9 cellular contexts compared by ENCODE assay signal in the genomic region with DNA sequence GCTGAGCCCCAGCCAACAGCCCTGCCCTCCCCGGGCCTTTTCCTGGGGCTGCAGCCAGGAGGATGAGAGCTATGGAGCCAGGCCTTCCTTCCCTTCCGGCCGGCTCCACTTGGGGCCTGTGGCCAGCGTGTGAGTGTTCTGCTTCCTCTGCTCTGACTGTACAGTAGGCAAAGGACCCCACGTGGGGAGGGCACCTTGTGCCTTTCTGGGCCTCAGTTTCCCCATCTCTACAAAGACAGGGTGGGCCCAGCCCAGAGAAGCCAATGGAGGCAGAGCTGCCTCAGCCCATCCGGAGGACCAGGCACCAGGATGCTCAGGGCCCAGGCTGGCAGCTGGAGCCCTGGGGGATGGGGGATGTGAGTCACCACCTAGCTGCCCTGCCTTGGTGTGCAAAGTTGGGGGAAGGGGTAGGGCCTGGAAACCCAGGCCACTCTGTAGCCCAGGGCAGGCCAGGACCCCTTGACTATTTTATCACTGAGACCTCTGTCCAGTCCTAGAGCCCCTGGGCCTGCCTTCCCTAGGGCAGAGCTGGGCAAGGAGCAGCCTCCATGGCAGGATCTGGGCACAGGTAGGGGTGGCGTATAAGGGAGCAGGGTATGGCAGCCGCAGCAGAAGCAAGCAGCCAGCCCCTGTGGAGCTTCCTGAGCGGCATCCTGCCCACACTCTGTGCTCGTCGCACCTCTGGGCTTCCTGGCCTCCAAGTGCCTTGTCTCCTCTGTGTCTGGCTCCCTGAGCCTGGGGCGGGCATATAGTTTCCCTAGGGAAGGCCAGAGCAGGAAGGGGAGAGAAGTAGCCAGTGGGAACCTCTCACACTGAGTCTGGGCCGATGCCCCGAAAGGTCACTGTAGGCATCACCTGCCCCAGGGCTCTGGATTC. TPM values are rescaled to one million over a fixed set of nuclear protein-coding genes. Genes with fewer than 3 reads are reported as not detected.
DNase-seq lines count a peak whose midpoint lies in the region; ATAC-seq and TF ChIP-seq lines count a peak whose summit lies in the region.
"Had no signal": no experiment of that assay in that cellular context is flagged by ENCODE, and none has a peak within 500 bp of the region (broad histone marks: within the 10 kb centered on the region; RNA-seq: fewer than 3 reads in every experiment).

No MANE protein-coding gene starts in this region.

- DNase-seq in CD4-positive, CD25-positive, alpha-beta regulatory T cell: peak; percentile 22 to 79 (median 48)
- DNase-seq in activated B cell treated with CpG ODN at 0.5 μM for 24 hours (no peak), posterior vena cava (ENCODE audit: low spot score) (peak; percentile 86), putamen (ENCODE audit: low spot score) (no peak), NCI-H82 treated with DMSO at 0.1 percent for 48 hours (lab: John Stamatoyannopoulos, UW; ENCODE audit: unreplicated experiment) (no peak), DMS114 treated with DMSO at 0.1 percent for 48 hours (lab: John Stamatoyannopoulos, UW; ENCODE audit: unreplicated experiment) (no peak)

- H3K27me3 ChIP-seq in CD4-positive, CD25-positive, alpha-beta regulatory T cell (ENCODE audit: control insufficient read depth, insufficient read depth, low read length): no peaks in the 10 kb centered on the region

- no peak for TF ChIP-seq CTCF in activated B cell treated with CpG ODN at 0.5 μM for 24 hours (IDR thresholded peaks at IDR 0.05)

- H3K27ac Mint-ChIP-seq in CD4-positive, CD25-positive, alpha-beta regulatory T cell: peak overlapping the region; percentile 89 to 93 (median 90)
- H3K27ac Mint-ChIP-seq in activated B cell treated with CpG ODN at 0.5 μM for 24 hours: no peak overlapping the region
- H3K27ac Mint-ChIP-seq in dendritic cell treated with granulocyte-macrophage colony-stimulating factor and Interleukin-4, amounts not matched to agents 40 ng/mL and 50 ng/mL, for 4 days: peak overlapping the region; percentile 92

- H3K27me3 Mint-ChIP-seq in CD4-positive, CD25-positive, alpha-beta regulatory T cell: no peaks in the 10 kb centered on the region
- no peaks in the 10 kb centered on the region for H3K27me3 Mint-ChIP-seq in activated B cell treated with CpG ODN at 0.5 μM for 24 hours
- no peaks in the 10 kb centered on the region for H3K27me3 Mint-ChIP-seq in dendritic cell treated with granulocyte-macrophage colony-stimulating factor and Interleukin-4, amounts not matched to agents 40 ng/mL and 50 ng/mL, for 4 days

- no peaks in the 10 kb centered on the region for H3K9me3 ChIP-seq in CD4-positive, CD25-positive, alpha-beta regulatory T cell (ENCODE audit: control insufficient read depth in 2 of 2, low read length in 2 of 2)

- H3K27ac ChIP-seq in CD4-positive, CD25-positive, alpha-beta regulatory T cell (ENCODE audit: insufficient read depth, low read length, poor library complexity, severe bottlenecking): peak overlapping the region; percentile 87

- H3K4me1 Mint-ChIP-seq in CD4-positive, CD25-positive, alpha-beta regulatory T cell: peaks cover 6 to 86% (median 41%) of the 10 kb centered on the region in 4 donors
- H3K4me1 Mint-ChIP-seq in activated B cell treated with CpG ODN at 0.5 μM for 24 hours: peaks cover 70% of the 10 kb centered on the region
- H3K4me1 Mint-ChIP-seq in dendritic cell treated with granulocyte-macrophage colony-stimulating factor and Interleukin-4, amounts not matched to agents 40 ng/mL and 50 ng/mL, for 4 days (ENCODE audit: low read depth): peaks cover 100% of the 10 kb centered on the region

- POLR2A ChIA-PET in activated B cell treated with CpG ODN at 0.5 μM for 24 hours (lab: Charles Lee): interaction anchor here (1.1 to 3.0 kb wide), 4 partner anchors 8 to 92 kb away, joined by 3 to 12 read pairs (median 8); a partner anchor contains a TSS

- ATAC-seq in CD4-positive, CD25-positive, alpha-beta regulatory T cell (ENCODE audit: low read depth in 2 of 2): peak; percentile 58 to 65
- ATAC-seq in activated B cell treated with CpG ODN at 0.5 μM for 24 hours (ENCODE audit: low read depth) (no peak), GM21528 (IDR thresholded peaks at IDR 0.05; ENCODE audit: low FRiP score, unreplicated experiment) (no peak)

- no peaks in the 10 kb centered on the region for H3K36me3 Mint-ChIP-seq in CD4-positive, CD25-positive, alpha-beta regulatory T cell
- H3K36me3 Mint-ChIP-seq in activated B cell treated with CpG ODN at 0.5 μM for 24 hours (ENCODE audit: low read depth): peaks cover 15% of the 10 kb centered on the region
- H3K36me3 Mint-ChIP-seq in dendritic cell treated with granulocyte-macrophage colony-stimulating factor and Interleukin-4, amounts not matched to agents 40 ng/mL and 50 ng/mL, for 4 days (ENCODE audit: low read depth): peaks cover 61% of the 10 kb centered on the region

- intact Hi-C loops in activated B cell treated with CpG ODN at 0.5 μM for 24 hours (cut with micrococcal nuclease): no loop called here
- intact Hi-C loops in dendritic cell treated with granulocyte-macrophage colony-stimulating factor and Interleukin-4, amounts not matched to agents 40 ng/mL and 50 ng/mL, for 4 days (cut with micrococcal nuclease): no loop called here
- intact Hi-C loops in posterior vena cava (cut with DNase I): no loop called here

- H3K9me3 Mint-ChIP-seq in CD4-positive, CD25-positive, alpha-beta regulatory T cell: no peaks in the 10 kb centered on the region
- H3K9me3 Mint-ChIP-seq in activated B cell treated with CpG ODN at 0.5 μM for 24 hours: no peaks in the 10 kb centered on the region
- H3K9me3 Mint-ChIP-seq in dendritic cell treated with granulocyte-macrophage colony-stimulating factor and Interleukin-4, amounts not matched to agents 40 ng/mL and 50 ng/mL, for 4 days: no peaks in the 10 kb centered on the region

- H3K4me3 ChIP-seq in CD4-positive, CD25-positive, alpha-beta regulatory T cell (ENCODE audit: low read depth, low read length): peak overlapping the region; percentile 94

- peak overlapping the region; percentile 79 to 97 (median 94) for H3K4me3 Mint-ChIP-seq in CD4-positive, CD25-positive, alpha-beta regulatory T cell
- H3K4me3 Mint-ChIP-seq in activated B cell treated with CpG ODN at 0.5 μM for 24 hours: peak overlapping the region; percentile 88
- peak overlapping the region; percentile 90 for H3K4me3 Mint-ChIP-seq in dendritic cell treated with granulocyte-macrophage colony-stimulating factor and Interleukin-4, amounts not matched to agents 40 ng/mL and 50 ng/mL, for 4 days

- peaks cover 17% of the 10 kb centered on the region for H3K36me3 ChIP-seq in CD4-positive, CD25-positive, alpha-beta regulatory T cell (ENCODE audit: control insufficient read depth, insufficient read depth, low read length)

- CTCF ChIA-PET in activated B cell treated with CpG ODN at 0.5 μM for 24 hours (lab: Charles Lee): interaction anchor here (1.3 to 1.6 kb wide), 2 partner anchors 64 to 547 kb away, joined by 4 read pairs; no protein-coding TSS in a partner anchor

- peaks cover 83% of the 10 kb centered on the region for H3K4me1 ChIP-seq in CD4-positive, CD25-positive, alpha-beta regulatory T cell (ENCODE audit: control insufficient read depth, insufficient read depth, low read length, poor library complexity, severe bottlenecking)

RNA-seq across cellular contexts. Expression of a gene that starts 1.8 kb away (rescaled TPM):
- 169 TPM for total RNA-seq in CD4-positive, CD25-positive, alpha-beta regulatory T cell
- polyA plus RNA-seq in CD4-positive, CD25-positive, alpha-beta regulatory T cell: 10 to 100 TPM; 41.3 to 69.2 (median 45.7) TPM
- total RNA-seq in activated B cell treated with CpG ODN at 0.5 μM for 24 hours (33.7 and 42.7 TPM in 2 replicates), posterior vena cava (10 to 100 TPM; 12.9 to 18.1 TPM)
- total RNA-seq: kidney epithelial cell had no signal

Comparison
In these comparisons a context has a peak if more than half of its experiments do, and no peak if none do; other contexts are left out.
1. ATAC-seq: peak in CD4-positive, CD25-positive, alpha-beta regulatory T cell (2 of 2); none in activated B cell treated with CpG ODN at 0.5 μM for 24 hours (single experiment) and GM21528 (single experiment).
2. DNase-seq: peak in CD4-positive, CD25-positive, alpha-beta regulatory T cell (3 of 3) and posterior vena cava (single experiment); none in activated B cell treated with CpG ODN at 0.5 μM for 24 hours (single experiment), putamen (single experiment), NCI-H82 treated with DMSO at 0.1 percent for 48 hours (single experiment) and DMS114 treated with DMSO at 0.1 percent for 48 hours (single experiment).
3. Peak in every context shown above with its lines, with median percentiles within 50 percentile points of each other: H3K4me3 Mint-ChIP-seq.